Comparison of ENCODE assay signal across 2 cellular contexts in the genomic region with DNA sequence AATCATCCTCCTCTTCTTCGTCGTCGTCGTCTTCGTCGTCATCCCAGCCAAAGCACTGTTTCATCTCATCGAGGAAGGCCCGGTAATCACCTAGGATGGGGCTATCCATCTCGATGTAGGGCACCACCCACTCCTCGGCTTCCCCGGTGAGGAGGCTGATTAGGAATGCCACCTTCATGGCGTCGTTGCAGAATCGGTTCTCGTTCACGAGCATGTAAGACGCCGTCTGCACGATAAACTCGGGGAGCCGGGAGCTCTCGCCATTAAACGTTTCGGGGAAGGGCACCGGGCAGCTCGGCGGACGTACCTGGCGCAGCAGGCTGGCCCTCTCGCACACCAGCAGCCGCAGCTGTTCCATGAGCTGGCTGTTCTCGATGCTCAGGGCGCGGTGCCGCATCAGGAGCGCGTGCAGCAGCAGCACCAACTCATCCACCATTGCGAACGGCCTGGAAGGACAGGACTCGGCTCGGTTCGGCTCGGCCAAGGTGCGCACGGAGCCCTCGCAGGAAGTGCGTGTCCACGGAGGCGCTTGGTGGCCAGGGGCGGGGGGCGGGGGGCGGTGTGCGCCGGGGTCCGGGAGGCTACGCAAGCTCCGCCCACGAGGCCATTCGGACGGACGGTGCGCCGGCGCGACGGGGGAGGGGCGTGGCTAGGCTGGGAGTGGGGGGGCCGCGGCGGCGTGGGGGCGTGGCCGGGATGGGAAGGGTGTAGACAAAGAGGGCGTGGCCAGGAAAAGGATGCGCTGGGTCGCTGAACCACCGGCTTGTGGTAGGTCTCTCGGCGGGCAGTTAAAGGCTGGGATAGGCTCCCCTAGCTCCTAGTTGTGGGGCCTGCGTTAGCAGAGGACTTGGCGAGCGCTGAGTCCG.
TF ChIP-seq lines count a peak whose summit lies in the region.

Gene LDOC1, minus strand, starts transcription at position 544 of the 866 bp plus-strand sequence. Its CDS starts 108 bp downstream, at position 436.

TF ChIP-seq in IMR-90, 13 proteins besides CTCF, POLR2A, EP300 and RAD21 (continued from another document):
- TF ChIP-seq SMC3 (IDR thresholded peaks at IDR 0.05; ENCODE audit: low read depth, low read length), result no peak
- TF ChIP-seq MAFK (IDR thresholded peaks at IDR 0.05; ENCODE audit: low read depth, low read length), result no peak
- no peak for TF ChIP-seq NFE2L2 (IDR thresholded peaks at IDR 0.05; ENCODE audit: low read depth, low read length)
- TF ChIP-seq, protein P1, sequence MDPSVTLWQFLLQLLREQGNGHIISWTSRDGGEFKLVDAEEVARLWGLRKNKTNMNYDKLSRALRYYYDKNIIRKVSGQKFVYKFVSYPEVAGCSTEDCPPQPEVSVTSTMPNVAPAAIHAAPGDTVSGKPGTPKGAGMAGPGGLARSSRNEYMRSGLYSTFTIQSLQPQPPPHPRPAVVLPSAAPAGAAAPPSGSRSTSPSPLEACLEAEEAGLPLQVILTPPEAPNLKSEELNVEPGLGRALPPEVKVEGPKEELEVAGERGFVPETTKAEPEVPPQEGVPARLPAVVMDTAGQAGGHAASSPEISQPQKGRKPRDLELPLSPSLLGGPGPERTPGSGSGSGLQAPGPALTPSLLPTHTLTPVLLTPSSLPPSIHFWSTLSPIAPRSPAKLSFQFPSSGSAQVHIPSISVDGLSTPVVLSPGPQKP (IDR thresholded peaks at IDR 0.05; ENCODE audit: borderline replicate concordance, low read depth, low read length), result no peak

TF ChIP-seq in WTC11, 78 proteins besides CTCF, POLR2A, EP300 and RAD21 (continued from another document):
- TF ChIP-seq KAT7 (CRISPR knock-in tag; IDR thresholded peaks at IDR 0.05; ENCODE audit: borderline replicate concordance), result no peak
- peak; percentile 45; the same call in 1 of the 2 replicates for TF ChIP-seq SP1 (CRISPR knock-in tag; conservative IDR thresholded peaks at IDR 0.05)
TF ChIP-seq in WTC11: peak in this region for 2.
